22 cellular contexts compared by ENCODE assay signal in the genomic region with DNA sequence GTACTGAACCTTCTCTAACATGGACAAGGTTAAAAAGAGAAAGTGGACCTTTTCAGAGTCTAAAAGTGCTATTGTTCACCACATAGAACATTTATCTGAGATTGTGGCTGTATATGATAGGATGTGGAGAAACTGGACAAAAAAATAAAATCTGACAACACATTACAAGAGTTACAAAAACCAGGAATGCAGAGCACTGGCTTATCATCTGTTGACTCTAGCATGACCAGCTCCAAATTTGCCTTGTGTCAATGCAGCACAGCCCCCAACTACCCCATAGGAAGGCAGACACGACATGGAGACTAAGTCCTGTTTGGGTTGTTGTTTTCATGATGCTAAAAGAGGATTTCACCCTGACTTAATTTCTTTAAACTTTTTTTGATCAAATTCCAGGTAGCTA.
DNase-seq lines count a peak whose midpoint lies in the region; ATAC-seq, FAIRE-seq and TF ChIP-seq lines count a peak whose summit lies in the region.
"Had no signal": no experiment of that assay in that cellular context is flagged by ENCODE, and none has a peak within 500 bp of the region (broad histone marks: within the 10 kb centered on the region; RNA-seq: fewer than 3 reads in every experiment).

No MANE protein-coding gene starts in this region.

- H3K27me3 Mint-ChIP-seq in GM23338 (ENCODE audit: insufficient read depth, low read depth, poor library complexity) = no peaks in the 10 kb centered on the region
- no peaks in the 10 kb centered on the region for H3K27me3 Mint-ChIP-seq in astrocyte (ENCODE audit: low read depth, unreplicated experiment)
- H3K27me3 Mint-ChIP-seq: B cell; CD4-positive, alpha-beta T cell had no signal

- no peak overlapping the region for H4K8ac ChIP-seq in neuronal stem cell (ENCODE audit: low read depth, low read length)

- no peak for TF ChIP-seq CTCF in GM23338 (conservative IDR thresholded peaks at IDR 0.05; ENCODE audit: low read depth in 2 of 2)
- no peak for TF ChIP-seq CTCF in astrocyte (IDR thresholded peaks at IDR 0.05; ENCODE audit: insufficient read depth, low read depth, low read length)
- TF ChIP-seq CTCF in right atrium auricular region (IDR thresholded peaks at IDR 0.05) = no peak

- H3K27me3 ChIP-seq in GM23338 (ENCODE audit: insufficient read depth) = no peaks in the 10 kb centered on the region
- H3K27me3 ChIP-seq in astrocyte (ENCODE audit: insufficient read depth, low read length) = no peaks in the 10 kb centered on the region
- no peaks in the 10 kb centered on the region for H3K27me3 ChIP-seq in neuronal stem cell (ENCODE audit: control insufficient read depth in 3 of 3, insufficient read depth in 3 of 3, low read depth in 1 of 3, low read length in 3 of 3)
- no peaks in the 10 kb centered on the region for H3K27me3 ChIP-seq in right atrium auricular region
- H3K27me3 ChIP-seq: BLaER1 treated with 17β-estradiol and CSF1 and Interleukin-3, amounts not matched to agents 10 nM and 100 nM had no signal

- no peaks in the 10 kb centered on the region for H3K9me2 ChIP-seq in GM23338 (ENCODE audit: insufficient read depth)

- H3K4me1 ChIP-seq in GM23338 (ENCODE audit: insufficient read depth) (no peaks in the 10 kb centered on the region), astrocyte (ENCODE audit: insufficient read depth, low read length) (no peaks in the 10 kb centered on the region), neuronal stem cell (ENCODE audit: control insufficient read depth in 2 of 2, insufficient read depth in 1 of 2, low read depth in 1 of 2, low read length in 2 of 2) (peaks cover 0 to 5% of the 10 kb centered on the region in 2 donors), right atrium auricular region (no peaks in the 10 kb centered on the region)

- no peak overlapping the region for H3K27ac ChIP-seq in GM23338 (ENCODE audit: low read depth)
- H3K27ac ChIP-seq in astrocyte (ENCODE audit: low read depth, low read length) = no peak overlapping the region
- no peak overlapping the region for H3K27ac ChIP-seq in neuronal stem cell (replicated peaks; ENCODE audit: low read length)
- H3K27ac ChIP-seq in right atrium auricular region = no peak overlapping the region
- H3K27ac ChIP-seq: BLaER1 treated with 17β-estradiol and CSF1 and Interleukin-3, amounts not matched to agents 10 nM and 100 nM; C4-2B had no signal

- H3K4me3 Mint-ChIP-seq in GM23338 (no peak overlapping the region), astrocyte (ENCODE audit: unreplicated experiment) (no peak overlapping the region)
- H3K4me3 Mint-ChIP-seq: B cell; CD4-positive, alpha-beta T cell; CD8-positive, alpha-beta T cell had no signal

- H3K79me1 ChIP-seq in neuronal stem cell (ENCODE audit: low read depth, low read length) = no peaks in the 10 kb centered on the region

- WGBS in neuronal stem cell (ENCODE audit: extremely low coverage in 2 of 2, insufficient read length in 2 of 2, insufficient replicate concordance in 1 of 2), 2 donors = no CpG with 5 or more reads among the region's 1 CpG

- no peak overlapping the region for H3K4ac ChIP-seq in neuronal stem cell (ENCODE audit: low read length)

- H3K4me2 ChIP-seq in GM23338 = no peak overlapping the region
- H3K4me2 ChIP-seq in astrocyte (ENCODE audit: low read length) = no peak overlapping the region
- H3K4me2 ChIP-seq in neuronal stem cell (ENCODE audit: insufficient read depth, low read length, poor library complexity, severe bottlenecking) = no peak overlapping the region
- H3K4me2 ChIP-seq: BLaER1 treated with 17β-estradiol and CSF1 and Interleukin-3, amounts not matched to agents 10 nM and 100 nM had no signal

- H3F3A ChIP-seq in GM23338 (replicated peaks; ENCODE audit: low read depth) = no peaks in the 10 kb centered on the region

- H3K9ac ChIP-seq in astrocyte (ENCODE audit: low read length) (no peak overlapping the region), neuronal stem cell (ENCODE audit: low read depth, low read length, poor library complexity) (no peak overlapping the region)
- H3K9ac ChIP-seq: BLaER1 treated with 17β-estradiol and CSF1 and Interleukin-3, amounts not matched to agents 10 nM and 100 nM had no signal

- no peaks in the 10 kb centered on the region for H3K36me3 ChIP-seq in GM23338 (ENCODE audit: insufficient read depth)
- no peaks in the 10 kb centered on the region for H3K36me3 ChIP-seq in astrocyte (ENCODE audit: insufficient read depth, low read length)
- no peaks in the 10 kb centered on the region for H3K36me3 ChIP-seq in neuronal stem cell (replicated peaks in 1 of 2; ENCODE audit: control insufficient read depth in 2 of 2, insufficient read depth in 2 of 2, low read length in 2 of 2)
- no peaks in the 10 kb centered on the region for H3K36me3 ChIP-seq in right atrium auricular region
- H3K36me3 ChIP-seq: BLaER1 treated with 17β-estradiol and CSF1 and Interleukin-3, amounts not matched to agents 10 nM and 100 nM had no signal

- H4K91ac ChIP-seq in neuronal stem cell (ENCODE audit: low read depth, low read length, poor library complexity) = no peak overlapping the region

- H3K9me3 ChIP-seq in astrocyte (ENCODE audit: insufficient read depth, low read depth, low read length) (no peaks in the 10 kb centered on the region), neuronal stem cell (replicated peaks in 1 of 2; ENCODE audit: control insufficient read depth in 2 of 2, insufficient read depth in 1 of 2, low read depth in 1 of 2, low read length in 2 of 2) (no peaks in the 10 kb centered on the region), right atrium auricular region (no peaks in the 10 kb centered on the region)
- H3K9me3 ChIP-seq: Caco-2 had no signal

- peak; percentile 17 for FAIRE-seq in astrocyte (lab: Jason Lieb, UNC)
- FAIRE-seq: A204.1, D721Med, G401.6, GM12891, GM19239 had no signal

- H3K36me3 Mint-ChIP-seq in GM23338 (ENCODE audit: low read depth) = no peaks in the 10 kb centered on the region
- no peaks in the 10 kb centered on the region for H3K36me3 Mint-ChIP-seq in astrocyte (ENCODE audit: low read depth, unreplicated experiment)
- H3K36me3 Mint-ChIP-seq: CD8-positive, alpha-beta T cell had no signal

- H2BK5ac ChIP-seq in neuronal stem cell (ENCODE audit: low read length) = no peak overlapping the region

- H2BK120ac ChIP-seq in neuronal stem cell (ENCODE audit: low read depth, low read length) = no peak overlapping the region

- H2AK5ac ChIP-seq in neuronal stem cell (ENCODE audit: low read depth, low read length) = no peak overlapping the region

- no peaks in the 10 kb centered on the region for H4K20me1 ChIP-seq in GM23338 (replicated peaks; ENCODE audit: insufficient read depth)
- no peaks in the 10 kb centered on the region for H4K20me1 ChIP-seq in astrocyte (ENCODE audit: insufficient read depth, low read length)
- H4K20me1 ChIP-seq: BLaER1 treated with 17β-estradiol and CSF1 and Interleukin-3, amounts not matched to agents 10 nM and 100 nM had no signal

- H3K79me2 ChIP-seq in GM23338 (replicated peaks; ENCODE audit: insufficient read depth) (no peaks in the 10 kb centered on the region), astrocyte (ENCODE audit: insufficient read depth, low read length) (no peaks in the 10 kb centered on the region)

- no peak overlapping the region for H3K14ac ChIP-seq in neuronal stem cell (ENCODE audit: low read length)

- H3K4me3 ChIP-seq in GM23338 (no peak overlapping the region), astrocyte (ENCODE audit: insufficient read depth, low read depth, low read length) (no peak overlapping the region), neuronal stem cell (ENCODE audit: low read length in 2 of 2) (no peak overlapping the region), right atrium auricular region (no peak overlapping the region)
- H3K4me3 ChIP-seq: BLaER1 treated with 17β-estradiol and CSF1 and Interleukin-3, amounts not matched to agents 10 nM and 100 nM had no signal

- H3K23ac ChIP-seq in neuronal stem cell (ENCODE audit: low read depth, low read length, poor library complexity) = no peak overlapping the region

- ATAC-seq in GM23338 = no peak
- ATAC-seq: CD8-positive, alpha-beta T cell had no signal

- peak overlapping the region; percentile 65; the same call in 1 of the 2 replicates for H2AFZ ChIP-seq in GM23338
- H2AFZ ChIP-seq in astrocyte (ENCODE audit: low read depth, low read length) = no peak overlapping the region
- peak overlapping the region; percentile 11 for H2AFZ ChIP-seq in neuronal stem cell (ENCODE audit: low read length)

- no peak overlapping the region for H2BK12ac ChIP-seq in neuronal stem cell (ENCODE audit: low read length)

- H3K27ac Mint-ChIP-seq in GM23338 (no peak overlapping the region), astrocyte (ENCODE audit: unreplicated experiment) (no peak overlapping the region)
- H3K27ac Mint-ChIP-seq: B cell; CD4-positive, alpha-beta T cell; CD8-positive, alpha-beta T cell had no signal

- no peak overlapping the region for H3K18ac ChIP-seq in neuronal stem cell (ENCODE audit: low read length)

- H3K9me3 Mint-ChIP-seq in GM23338 (no peaks in the 10 kb centered on the region; the same call in 2 of the 3 replicates), astrocyte (ENCODE audit: unreplicated experiment) (peaks cover 2% of the 10 kb centered on the region)
- H3K9me3 Mint-ChIP-seq: CD4-positive, alpha-beta T cell; CD8-positive, alpha-beta T cell had no signal

- H2BK15ac ChIP-seq in neuronal stem cell (ENCODE audit: low read length) = no peak overlapping the region

- H3K4me1 Mint-ChIP-seq in GM23338 (no peaks in the 10 kb centered on the region), astrocyte (ENCODE audit: low read depth, unreplicated experiment) (no peaks in the 10 kb centered on the region)
- H3K4me1 Mint-ChIP-seq: B cell had no signal

- DNase-seq in GM23338 (ENCODE audit: low spot score) = no peak
- no peak for DNase-seq in astrocyte (ENCODE audit: low read depth)
- no peak for DNase-seq in neuronal stem cell (ENCODE audit: low spot score)
- no peak for DNase-seq in right atrium auricular region (ENCODE audit: low spot score)
- DNase-seq in AG08396 (ENCODE audit: low spot score) = no peak
- DNase-seq: 8988T; ACHN; AML-193; Caco-2; Calu3; CD4-positive, alpha-beta T cell; CD8-positive, alpha-beta T cell; DMS79 treated with DMSO at 0.1 percent for 48 hours; GF-D8 had no signal

TF ChIP-seq in GM23338, 12 proteins besides CTCF, POLR2A, EP300 and RAD21:
- no peak for TF ChIP-seq JUNB (IDR thresholded peaks at IDR 0.05; ENCODE audit: unreplicated experiment)
- no peak for TF ChIP-seq EZH2phosphoT487 (IDR thresholded peaks at IDR 0.05; ENCODE audit: unreplicated experiment)
- TF ChIP-seq ZNF331 (CRISPR knock-in tag; IDR thresholded peaks at IDR 0.05; ENCODE audit: low read depth) = peak; percentile 31; the same call in 1 of the 2 replicates
TF ChIP-seq in GM23338: peak in this region for 1.
